ENCODE assay signal across 8 cellular contexts in genomic region chr5:113043491-113043931, GRCh38.
DNase-seq lines count a peak whose midpoint lies in the region; ATAC-seq, FAIRE-seq and TF ChIP-seq lines count a peak whose summit lies in the region.

No MANE protein-coding gene starts in this region.

- H3K4me1 Mint-ChIP-seq in brain, result peaks cover 52% of the 10 kb centered on the region
- H3K4me1 Mint-ChIP-seq in naive thymus-derived CD8-positive, alpha-beta T cell, result peaks cover 0 to 11% (median 6%) of the 10 kb centered on the region in 4 donors

- H3K9me3 ChIP-seq in BE2C, result no peaks in the 10 kb centered on the region
- no peaks in the 10 kb centered on the region for H3K9me3 ChIP-seq in Loucy (ENCODE audit: insufficient read depth, low read depth, low read length)

- POLR2A ChIA-PET in naive thymus-derived CD8-positive, alpha-beta T cell (lab: Charles Lee), result no interaction called here

- H3K9me3 Mint-ChIP-seq in brain, result peaks cover 0 to 3% (median 0%) of the 10 kb centered on the region in 5 experiments
- no peaks in the 10 kb centered on the region for H3K9me3 Mint-ChIP-seq in naive thymus-derived CD8-positive, alpha-beta T cell

- H3K4me3 Mint-ChIP-seq in brain, result no peak overlapping the region
- no peak overlapping the region for H3K4me3 Mint-ChIP-seq in naive thymus-derived CD8-positive, alpha-beta T cell

- no peak overlapping the region for H3K9ac ChIP-seq in Loucy (ENCODE audit: low read depth, low read length, poor library complexity, severe bottlenecking)

- no peak overlapping the region for H3K4me2 ChIP-seq in Loucy (ENCODE audit: low read depth, low read length, poor library complexity, severe bottlenecking)

- peaks cover 75% of the 10 kb centered on the region for H3K36me3 ChIP-seq in BE2C
- peaks cover 6% of the 10 kb centered on the region; the same call in 1 of the 2 replicates for H3K36me3 ChIP-seq in Loucy (ENCODE audit: insufficient read depth, low read length)

- peak overlapping the region in 1 of 5 experiments; percentile 49 for H3K27ac Mint-ChIP-seq in brain
- peak overlapping the region in 1 of 10 donors; percentile 15 for H3K27ac Mint-ChIP-seq in naive thymus-derived CD8-positive, alpha-beta T cell

- peaks cover 3% of the 10 kb centered on the region for H3K27me3 Mint-ChIP-seq in brain
- H3K27me3 Mint-ChIP-seq in naive thymus-derived CD8-positive, alpha-beta T cell, result peaks cover 0 to 3% (median 0%) of the 10 kb centered on the region in 5 donors

- H3K4me3 ChIP-seq in BE2C (ENCODE audit: low read depth, low read length), result no peak overlapping the region
- H3K4me3 ChIP-seq in Loucy (ENCODE audit: low read length, poor library complexity, severe bottlenecking), result no peak overlapping the region

- H4K20me1 ChIP-seq in Loucy (ENCODE audit: insufficient read depth, low read length, poor library complexity, severe bottlenecking), result no peaks in the 10 kb centered on the region

- no peaks in the 10 kb centered on the region for H3K9me2 ChIP-seq in Loucy (replicated peaks; ENCODE audit: low read depth, low read length)

- no peak overlapping the region for H2AFZ ChIP-seq in Loucy (ENCODE audit: low read length)

- H3K27me3 ChIP-seq in BE2C (no peaks in the 10 kb centered on the region), Loucy (ENCODE audit: insufficient read depth, low read length, poor library complexity, severe bottlenecking) (no peaks in the 10 kb centered on the region)

- H3K36me3 Mint-ChIP-seq in brain, result peaks cover 19% of the 10 kb centered on the region
- H3K36me3 Mint-ChIP-seq in naive thymus-derived CD8-positive, alpha-beta T cell, result peaks cover 0 to 29% (median 0%) of the 10 kb centered on the region in 3 donors

- H3K79me2 ChIP-seq in Loucy (ENCODE audit: insufficient read depth, low read length), result no peaks in the 10 kb centered on the region

- FAIRE-seq in RCC 7860 (lab: Jason Lieb, UNC), result no peak

- no peak for ATAC-seq in naive thymus-derived CD8-positive, alpha-beta T cell
- ATAC-seq in GM19023 (IDR thresholded peaks at IDR 0.05; ENCODE audit: unreplicated experiment) (no peak), GM18909 (IDR thresholded peaks at IDR 0.05; ENCODE audit: poor library complexity, unreplicated experiment) (no peak)

- peak; percentile 40 for TF ChIP-seq CTCF in BE2C (IDR thresholded peaks at IDR 0.05; ENCODE audit: low read depth, low read length)
- peak; percentile 38 for TF ChIP-seq CTCF in Loucy (conservative IDR thresholded peaks at IDR 0.05; ENCODE audit: low read length)
- TF ChIP-seq CTCF in brain (conservative IDR thresholded peaks at IDR 0.05), result peak; percentile 45 to 62

- H3F3A ChIP-seq in Loucy (ENCODE audit: low read depth), result no peaks in the 10 kb centered on the region

- peak; percentile 81 for DNase-seq in BE2C
- peak in 6 of 10 donors; percentile 10 to 60 (median 20) for DNase-seq in naive thymus-derived CD8-positive, alpha-beta T cell
- DNase-seq in hepatic stellate cell (ENCODE audit: low spot score), result no peak
- DNase-seq in RCC 7860 (ENCODE audit: low spot score), result no peak

- H3K4me1 ChIP-seq in BE2C, result peaks cover 18% of the 10 kb centered on the region
- H3K4me1 ChIP-seq in Loucy (ENCODE audit: insufficient read depth, low read length, poor library complexity, severe bottlenecking), result no peaks in the 10 kb centered on the region

Comparison
In these comparisons a context has a peak if more than half of its experiments do, and no peak if none do; other contexts are left out.
1. DNase-seq: peak in BE2C (single experiment) and naive thymus-derived CD8-positive, alpha-beta T cell (6 of 10); none in hepatic stellate cell (single experiment) and RCC 7860 (single experiment).
2. Peak in every context shown above with its lines, with median percentiles within 50 percentile points of each other: CTCF ChIP-seq.